20 cellular contexts compared by ENCODE assay signal in genomic region chr11:13314676-13315394, GRCh38. TPM values are rescaled to one million over a fixed set of nuclear protein-coding genes. Genes with fewer than 3 reads are reported as not detected.
A peak's percentile ranks its signal among the peaks of the same experiment; 100 is the strongest.
DNase-seq lines count a peak whose midpoint lies in the region; ATAC-seq and TF ChIP-seq lines count a peak whose summit lies in the region.
"Had no signal": no experiment of that assay in that cellular context is flagged by ENCODE, and none has a peak within 500 bp of the region (broad histone marks: within the 10 kb centered on the region; RNA-seq: fewer than 3 reads in every experiment).

No MANE protein-coding gene starts in this region.

- H3K9me3 ChIP-seq in CD4-positive, alpha-beta memory T cell (ENCODE audit: control insufficient read depth in 1 of 2, low read length in 2 of 2), result no peaks in the 10 kb centered on the region
- no peaks in the 10 kb centered on the region for H3K9me3 ChIP-seq in neural progenitor cell (ENCODE audit: low read depth)
- H3K9me3 ChIP-seq: SJCRH30 had no signal

- H3K27me3 Mint-ChIP-seq in CD4-positive, alpha-beta memory T cell, result no peaks in the 10 kb centered on the region
- H3K27me3 Mint-ChIP-seq in GM23338 (ENCODE audit: insufficient read depth, low read depth, poor library complexity) (peaks cover 6% of the 10 kb centered on the region), neural progenitor cell (ENCODE audit: insufficient read depth, low read depth) (peaks cover 2% of the 10 kb centered on the region)
- no peaks in the 10 kb centered on the region for H3K27me3 Mint-ChIP-seq in central memory CD8-positive, alpha-beta T cell
- H3K27me3 Mint-ChIP-seq: CD4-positive, alpha-beta T cell had no signal

- H3K4me2 ChIP-seq in GM23338, result no peak overlapping the region
- H3K4me2 ChIP-seq in neural progenitor cell, result peak overlapping the region; percentile 66

- H3K79me2 ChIP-seq in GM23338 (replicated peaks; ENCODE audit: insufficient read depth) (peaks cover 6% of the 10 kb centered on the region; the same call in 1 of the 2 replicates), neural progenitor cell (ENCODE audit: low read depth) (no peaks in the 10 kb centered on the region)

- no peak for DNase-seq in CD4-positive, alpha-beta memory T cell
- DNase-seq in GM23338 (ENCODE audit: low spot score) (no peak), neural progenitor cell (ENCODE audit: low spot score) (peak; percentile 57), CD1c-positive myeloid dendritic cell (ENCODE audit: extremely low spot score) (no peak), germinal center (ENCODE audit: low spot score) (no peak)
- DNase-seq in central memory CD8-positive, alpha-beta T cell (ENCODE audit: low spot score in 2 of 2), result no peak
- DNase-seq in activated effector memory CD4-positive, alpha-beta T cell treated with anti-CD3 and anti-CD28 coated beads, Interleukin-2, amount 50 U/mL, for 16 hours, result no peak
- DNase-seq: AML-193; CD4-positive, alpha-beta T cell; DMS79 treated with DMSO at 0.1 percent for 48 hours; HCEC 1CT; NCI-H1417; NCI-H1930; NCI-H2171; NCI-H510A; NCI-H774; SJCRH30 had no signal

- no peak overlapping the region for H3K4me3 ChIP-seq in CD4-positive, alpha-beta memory T cell (ENCODE audit: low read length in 2 of 2)
- H3K4me3 ChIP-seq in GM23338 (no peak overlapping the region), neural progenitor cell (no peak overlapping the region)
- H3K4me3 ChIP-seq: GM12878, K562, SJCRH30 had no signal

- TF ChIP-seq CTCF in GM23338 (conservative IDR thresholded peaks at IDR 0.05; ENCODE audit: low read depth in 2 of 2), result no peak
- no peak for TF ChIP-seq CTCF in neural progenitor cell (IDR thresholded peaks at IDR 0.05)

- CTCF ChIA-PET in CD4-positive, alpha-beta memory T cell (lab: Charles Lee; ENCODE audit: partially characterized antibody), result interaction anchor here (1.0 to 4.6 kb wide), 4 partner anchors 21 to 76 kb away, joined by 3 to 20 read pairs (median 5); no protein-coding TSS in a partner anchor

- H3F3A ChIP-seq in GM23338 (replicated peaks; ENCODE audit: low read depth) (no peaks in the 10 kb centered on the region), neural progenitor cell (ENCODE audit: low read depth) (peaks cover 13% of the 10 kb centered on the region)

- H3K36me3 Mint-ChIP-seq in CD4-positive, alpha-beta memory T cell, result peaks cover 37 to 52% of the 10 kb centered on the region in 2 donors
- no peaks in the 10 kb centered on the region for H3K36me3 Mint-ChIP-seq in GM23338 (ENCODE audit: low read depth)
- peaks cover 10% of the 10 kb centered on the region for H3K36me3 Mint-ChIP-seq in central memory CD8-positive, alpha-beta T cell (ENCODE audit: insufficient read depth)
- H3K36me3 Mint-ChIP-seq in neural progenitor cell, result no peaks in the 10 kb centered on the region

- ATAC-seq in GM23338 (peak; percentile 86), GM21619 (IDR thresholded peaks at IDR 0.05; ENCODE audit: unreplicated experiment) (no peak)
- ATAC-seq in central memory CD8-positive, alpha-beta T cell (replicated peaks; ENCODE audit: extremely low read depth, poor library complexity, severe bottlenecking), result no peak
- ATAC-seq: K562 had no signal

- intact Hi-C loops in CD4-positive, alpha-beta memory T cell (cut with micrococcal nuclease), result loop anchor here (5.0 kb wide), 1 partner anchor 38 kb away; the partner anchor contains the start of gene BMAL1

- no peak overlapping the region for H3K27ac ChIP-seq in CD4-positive, alpha-beta memory T cell (ENCODE audit: low read depth, low read length)
- H3K27ac ChIP-seq in GM23338 (ENCODE audit: low read depth), result no peak overlapping the region
- peak overlapping the region; percentile 58 for H3K27ac ChIP-seq in neural progenitor cell
- H3K27ac ChIP-seq: SJCRH30 had no signal

- H3K36me3 ChIP-seq in CD4-positive, alpha-beta memory T cell (ENCODE audit: insufficient read depth, low read length), result peaks cover 19% of the 10 kb centered on the region
- H3K36me3 ChIP-seq in GM23338 (ENCODE audit: insufficient read depth), result no peaks in the 10 kb centered on the region; the same call in 1 of the 2 replicates
- no peaks in the 10 kb centered on the region for H3K36me3 ChIP-seq in neural progenitor cell
- H3K36me3 ChIP-seq: SJCRH30 had no signal

- H3K9me2 ChIP-seq in GM23338 (ENCODE audit: insufficient read depth), result 0 out of 2 replicates have a peak, but pooled peaks cover 3% of the 10 kb centered on the region

- POLR2A ChIA-PET in CD4-positive, alpha-beta memory T cell (lab: Charles Lee; ENCODE audit: partially characterized antibody), result interaction anchor here (0.8 kb wide), 1 partner anchor 12 kb away, joined by 3 read pairs; no protein-coding TSS in a partner anchor

- H2AFZ ChIP-seq in GM23338, result no peak overlapping the region
- H2AFZ ChIP-seq in neural progenitor cell (replicated peaks), result no peak overlapping the region

- H3K27ac Mint-ChIP-seq in CD4-positive, alpha-beta memory T cell, result peak overlapping the region in 6 of 7 donors; percentile 5 to 72 (median 35)
- H3K27ac Mint-ChIP-seq in GM23338, result no peak overlapping the region
- peak overlapping the region; percentile 61 for H3K27ac Mint-ChIP-seq in central memory CD8-positive, alpha-beta T cell (ENCODE audit: low read depth)
- H3K27ac Mint-ChIP-seq in neural progenitor cell, result no peak overlapping the region
- H3K27ac Mint-ChIP-seq: CD4-positive, alpha-beta T cell had no signal

- H3K4me1 ChIP-seq in CD4-positive, alpha-beta memory T cell (ENCODE audit: insufficient read depth, low read length), result peaks cover 96% of the 10 kb centered on the region
- H3K4me1 ChIP-seq in GM23338 (ENCODE audit: insufficient read depth), result no peaks in the 10 kb centered on the region
- H3K4me1 ChIP-seq in neural progenitor cell, result peaks cover 21% of the 10 kb centered on the region
- H3K4me1 ChIP-seq: SJCRH30 had no signal

- H3K27me3 ChIP-seq in CD4-positive, alpha-beta memory T cell (ENCODE audit: insufficient read depth, low read length), result no peaks in the 10 kb centered on the region
- no peaks in the 10 kb centered on the region for H3K27me3 ChIP-seq in GM23338 (ENCODE audit: insufficient read depth)
- no peaks in the 10 kb centered on the region for H3K27me3 ChIP-seq in neural progenitor cell
- H3K27me3 ChIP-seq: SJCRH30 had no signal

- H4K20me1 ChIP-seq in GM23338 (replicated peaks; ENCODE audit: insufficient read depth) (no peaks in the 10 kb centered on the region; the same call in 1 of the 2 replicates), neural progenitor cell (ENCODE audit: low read depth) (no peaks in the 10 kb centered on the region)

- H3K9me3 Mint-ChIP-seq in CD4-positive, alpha-beta memory T cell, result no peaks in the 10 kb centered on the region
- H3K9me3 Mint-ChIP-seq in GM23338 (no peaks in the 10 kb centered on the region), neural progenitor cell (no peaks in the 10 kb centered on the region)
- no peaks in the 10 kb centered on the region for H3K9me3 Mint-ChIP-seq in central memory CD8-positive, alpha-beta T cell
- H3K9me3 Mint-ChIP-seq: CD4-positive, alpha-beta T cell had no signal

- no peak overlapping the region for H3K9ac ChIP-seq in neural progenitor cell

- H3K4me3 Mint-ChIP-seq in CD4-positive, alpha-beta memory T cell, result peak overlapping the region in 2 of 8 donors; percentile 14 to 51
- H3K4me3 Mint-ChIP-seq in GM23338 (no peak overlapping the region), neural progenitor cell (no peak overlapping the region)
- H3K4me3 Mint-ChIP-seq in central memory CD8-positive, alpha-beta T cell, result peak overlapping the region; percentile 10
- H3K4me3 Mint-ChIP-seq: CD4-positive, alpha-beta T cell had no signal

- H3K4me1 Mint-ChIP-seq in CD4-positive, alpha-beta memory T cell, result peaks cover 25 to 94% (median 80%) of the 10 kb centered on the region in 4 donors
- H3K4me1 Mint-ChIP-seq in GM23338 (peaks cover 19% of the 10 kb centered on the region), neural progenitor cell (peaks cover 9% of the 10 kb centered on the region)
- H3K4me1 Mint-ChIP-seq in central memory CD8-positive, alpha-beta T cell, result peaks cover 87% of the 10 kb centered on the region

TF ChIP-seq in GM23338, 12 proteins besides CTCF, POLR2A, EP300 and RAD21 (continues in another document):
- TF ChIP-seq ZNF331 (CRISPR knock-in tag; IDR thresholded peaks at IDR 0.05; ENCODE audit: low read depth) (no peak), NANOG (IDR thresholded peaks at IDR 0.05; ENCODE audit: borderline replicate concordance) (no peak), STAT1 (IDR thresholded peaks at IDR 0.05; ENCODE audit: unreplicated experiment) (no peak)

RNA-seq across cellular contexts. Expression of gene BMAL1, which starts 37.2 kb away (rescaled TPM):
- 100 to 1,000 TPM; 101 to 112 TPM for total RNA-seq in CD4-positive, alpha-beta memory T cell
- polyA plus RNA-seq in CD4-positive, alpha-beta memory T cell, result 10 to 100 TPM; 18.8 to 38.8 TPM
- total RNA-seq in GM23338 (2014; rRNA removed; shearing (Covaris generic)), result 7.2 and 7.8 TPM in 2 replicates
- polyA plus RNA-seq in GM23338 (2016; fragmentation: Nextera tagmentation; extraction: Ambion mirVana), result 5.1 and 5.9 TPM in 2 replicates
- 4.5 and 26.5 TPM in 2 replicates for total RNA-seq in neural progenitor cell (ENCODE audit: low replicate concordance)

Comparison
In these comparisons a context has a peak if more than half of its experiments do, and no peak if none do; other contexts are left out.
1. H3K27ac Mint-ChIP-seq: peak in CD4-positive, alpha-beta memory T cell (6 of 7) and central memory CD8-positive, alpha-beta T cell (single experiment); none in GM23338 (single experiment) and neural progenitor cell (single experiment).